2 cellular contexts compared by ENCODE assay signal in genomic region chr18:22203892-22204536, GRCh38.
TF ChIP-seq lines count a peak whose summit lies in the region.

No MANE protein-coding gene starts in this region.

TF ChIP-seq in HepG2, 621 proteins besides CTCF, POLR2A, EP300 and RAD21:
- peak; percentile 59 for TF ChIP-seq HNRNPK (IDR thresholded peaks at IDR 0.05; ENCODE audit: low read depth, low read length, poor library complexity, severe bottlenecking)
- TF ChIP-seq, protein P1, sequence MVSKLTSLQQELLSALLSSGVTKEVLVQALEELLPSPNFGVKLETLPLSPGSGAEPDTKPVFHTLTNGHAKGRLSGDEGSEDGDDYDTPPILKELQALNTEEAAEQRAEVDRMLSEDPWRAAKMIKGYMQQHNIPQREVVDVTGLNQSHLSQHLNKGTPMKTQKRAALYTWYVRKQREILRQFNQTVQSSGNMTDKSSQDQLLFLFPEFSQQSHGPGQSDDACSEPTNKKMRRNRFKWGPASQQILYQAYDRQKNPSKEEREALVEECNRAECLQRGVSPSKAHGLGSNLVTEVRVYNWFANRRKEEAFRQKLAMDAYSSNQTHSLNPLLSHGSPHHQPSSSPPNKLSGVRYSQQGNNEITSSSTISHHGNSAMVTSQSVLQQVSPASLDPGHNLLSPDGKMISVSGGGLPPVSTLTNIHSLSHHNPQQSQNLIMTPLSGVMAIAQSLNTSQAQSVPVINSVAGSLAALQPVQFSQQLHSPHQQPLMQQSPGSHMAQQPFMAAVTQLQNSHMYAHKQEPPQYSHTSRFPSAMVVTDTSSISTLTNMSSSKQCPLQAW (CRISPR knock-in tag; IDR thresholded peaks at IDR 0.05), result no peak

TF ChIP-seq in K562, 482 proteins besides CTCF, POLR2A, EP300 and RAD21:
- TF ChIP-seq SNIP1 (IDR thresholded peaks at IDR 0.05; ENCODE audit: low read depth) (no peak), SMARCB1 (IDR thresholded peaks at IDR 0.05; ENCODE audit: insufficient read length, low read depth) (no peak), BRF1 (IDR thresholded peaks at IDR 0.05; ENCODE audit: borderline replicate concordance, extremely low read depth, insufficient read length) (no peak), PTRF (tag; IDR thresholded peaks at IDR 0.05) (no peak)
- TF ChIP-seq, protein P2, sequence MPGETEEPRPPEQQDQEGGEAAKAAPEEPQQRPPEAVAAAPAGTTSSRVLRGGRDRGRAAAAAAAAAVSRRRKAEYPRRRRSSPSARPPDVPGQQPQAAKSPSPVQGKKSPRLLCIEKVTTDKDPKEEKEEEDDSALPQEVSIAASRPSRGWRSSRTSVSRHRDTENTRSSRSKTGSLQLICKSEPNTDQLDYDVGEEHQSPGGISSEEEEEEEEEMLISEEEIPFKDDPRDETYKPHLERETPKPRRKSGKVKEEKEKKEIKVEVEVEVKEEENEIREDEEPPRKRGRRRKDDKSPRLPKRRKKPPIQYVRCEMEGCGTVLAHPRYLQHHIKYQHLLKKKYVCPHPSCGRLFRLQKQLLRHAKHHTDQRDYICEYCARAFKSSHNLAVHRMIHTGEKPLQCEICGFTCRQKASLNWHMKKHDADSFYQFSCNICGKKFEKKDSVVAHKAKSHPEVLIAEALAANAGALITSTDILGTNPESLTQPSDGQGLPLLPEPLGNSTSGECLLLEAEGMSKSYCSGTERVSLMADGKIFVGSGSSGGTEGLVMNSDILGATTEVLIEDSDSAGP (CRISPR knock-in tag; IDR thresholded peaks at IDR 0.05), result no peak
- TF ChIP-seq, protein P3, sequence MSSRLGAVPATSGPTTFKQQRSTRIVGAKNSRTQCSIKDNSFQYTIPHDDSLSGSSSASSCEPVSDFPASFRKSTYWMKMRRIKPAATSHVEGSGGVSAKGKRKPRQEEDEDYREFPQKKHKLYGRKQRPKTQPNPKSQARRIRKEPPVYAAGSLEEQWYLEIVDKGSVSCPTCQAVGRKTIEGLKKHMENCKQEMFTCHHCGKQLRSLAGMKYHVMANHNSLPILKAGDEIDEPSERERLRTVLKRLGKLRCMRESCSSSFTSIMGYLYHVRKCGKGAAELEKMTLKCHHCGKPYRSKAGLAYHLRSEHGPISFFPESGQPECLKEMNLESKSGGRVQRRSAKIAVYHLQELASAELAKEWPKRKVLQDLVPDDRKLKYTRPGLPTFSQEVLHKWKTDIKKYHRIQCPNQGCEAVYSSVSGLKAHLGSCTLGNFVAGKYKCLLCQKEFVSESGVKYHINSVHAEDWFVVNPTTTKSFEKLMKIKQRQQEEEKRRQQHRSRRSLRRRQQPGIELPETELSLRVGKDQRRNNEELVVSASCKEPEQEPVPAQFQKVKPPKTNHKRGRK (tag; IDR thresholded peaks at IDR 0.05), result peak; percentile 81
